8 cellular contexts compared by ENCODE assay signal in the genomic region with DNA sequence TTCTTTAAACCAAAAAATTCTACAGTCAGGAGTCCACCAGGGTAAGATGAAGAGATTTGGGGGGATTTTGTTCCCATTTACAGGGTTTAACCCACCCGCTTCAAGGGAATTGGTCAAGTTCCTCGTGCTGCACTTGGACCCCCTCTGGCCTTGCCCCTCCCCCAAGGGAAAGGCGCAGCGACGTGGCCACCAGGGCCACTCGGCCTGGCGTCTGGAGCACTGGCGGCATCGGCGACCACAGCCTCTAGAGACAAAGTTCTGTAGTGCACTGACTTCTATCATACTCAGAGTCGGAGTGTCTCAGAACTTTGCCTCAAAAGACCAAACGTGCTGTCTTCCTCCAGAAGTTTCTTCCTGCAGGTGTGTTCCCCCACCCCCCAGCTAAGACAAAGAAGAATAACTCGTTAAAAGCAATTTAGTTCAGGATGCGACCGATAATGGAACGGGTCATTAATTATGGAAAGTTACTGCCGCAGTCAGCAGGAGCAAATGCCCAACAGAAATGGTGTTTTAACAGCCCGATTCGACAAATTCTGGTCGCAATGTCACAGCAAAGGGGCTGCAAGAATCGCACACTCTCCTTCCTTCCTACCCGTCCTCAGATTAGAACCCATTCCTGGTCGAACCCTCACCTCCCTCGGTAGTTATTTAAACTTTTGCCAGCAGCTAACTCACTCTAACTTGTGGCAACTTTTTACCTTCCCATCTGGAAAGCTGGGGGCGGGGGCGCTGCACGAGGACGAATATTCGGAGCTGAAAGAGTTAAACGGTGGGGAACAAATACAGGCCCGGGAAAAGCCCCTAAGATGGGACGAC.
A peak's percentile ranks its signal among the peaks of the same experiment; 100 is the strongest.
DNase-seq lines count a peak whose midpoint lies in the region; ATAC-seq and TF ChIP-seq lines count a peak whose summit lies in the region.

No MANE protein-coding gene starts in this region.

- H3K27me3 ChIP-seq in esophagus squamous epithelium (peaks cover 0 to 23% (median 0%) of the 10 kb centered on the region in 4 donors), prostate gland (replicated peaks; ENCODE audit: insufficient read depth) (no peaks in the 10 kb centered on the region)

- H3K9me3 Mint-ChIP-seq in activated CD4-positive, alpha-beta T cell treated with anti-CD3 and anti-CD28 coated beads for 36 hours (ENCODE audit: low read depth) = no peaks in the 10 kb centered on the region

- H3K4me1 Mint-ChIP-seq in activated CD4-positive, alpha-beta T cell treated with anti-CD3 and anti-CD28 coated beads for 36 hours = peaks cover 17% of the 10 kb centered on the region

- CTCF ChIA-PET in activated CD4-positive, alpha-beta T cell treated with anti-CD3 and anti-CD28 coated beads for 36 hours (lab: Charles Lee) = interaction anchor here (0.7 to 1.8 kb wide), 2 partner anchors 50 to 55 kb away, joined by 3 to 5 read pairs; no protein-coding TSS in a partner anchor

- peak in 1 of 4 donors; percentile 25 for TF ChIP-seq POLR2A in esophagus squamous epithelium (IDR thresholded peaks at IDR 0.05)
- no peak for TF ChIP-seq POLR2A in prostate gland (IDR thresholded peaks at IDR 0.05)

- POLR2A ChIA-PET in activated CD4-positive, alpha-beta T cell treated with anti-CD3 and anti-CD28 coated beads for 36 hours (lab: Charles Lee) = no interaction called here

- WGBS in esophagus squamous epithelium, 2 donors = 9 to 20% methylated on average over 15 to 32 of the region's 32 CpGs
- WGBS in prostate gland = 13% methylated on average over 32 of the region's 32 CpGs

- H3K27ac Mint-ChIP-seq in activated CD4-positive, alpha-beta T cell treated with anti-CD3 and anti-CD28 coated beads for 36 hours = peak overlapping the region; percentile 69

- no peaks in the 10 kb centered on the region for H3K36me3 ChIP-seq in esophagus squamous epithelium
- H3K36me3 ChIP-seq in prostate gland = no peaks in the 10 kb centered on the region

- TF ChIP-seq CTCF in esophagus squamous epithelium (IDR thresholded peaks at IDR 0.05) (peak in 1 of 6 experiments; percentile 20), prostate gland (IDR thresholded peaks at IDR 0.05) (peak in 2 of 4 experiments; percentile 29 to 35)

- H3K4me3 Mint-ChIP-seq in activated CD4-positive, alpha-beta T cell treated with anti-CD3 and anti-CD28 coated beads for 36 hours = peak overlapping the region; percentile 80

- no peaks in the 10 kb centered on the region for H3K36me3 Mint-ChIP-seq in activated CD4-positive, alpha-beta T cell treated with anti-CD3 and anti-CD28 coated beads for 36 hours (ENCODE audit: low read depth)

- H3K9me3 ChIP-seq in esophagus squamous epithelium (no peaks in the 10 kb centered on the region), prostate gland (no peaks in the 10 kb centered on the region)

- H3K27me3 Mint-ChIP-seq in activated CD4-positive, alpha-beta T cell treated with anti-CD3 and anti-CD28 coated beads for 36 hours = no peaks in the 10 kb centered on the region

- H3K4me3 ChIP-seq in esophagus squamous epithelium = peak overlapping the region; percentile 55 to 85 (median 80)
- peak overlapping the region; percentile 63 to 84 for H3K4me3 ChIP-seq in prostate gland

- DNase-seq in activated CD4-positive, alpha-beta T cell treated with anti-CD3 and anti-CD28 coated beads for 36 hours = peak; percentile 41
- DNase-seq in activated CD4-positive, alpha-beta T cell treated with anti-CD3 and anti-CD28 coated beads, Interleukin-2, amount 50 U/mL, for 4 hours = no peak
- DNase-seq in OCI-M1 (lab: John Stamatoyannopoulos, UW) (peak; percentile 32), esophagus squamous epithelium (lab: John Stamatoyannopoulos, UW) (no peak), prostate gland (ENCODE audit: low spot score) (peak; percentile 32), superior temporal gyrus (ENCODE audit: extremely low spot score) (no peak), mucosa of gallbladder (ENCODE audit: low spot score) (no peak)

- H3K27ac ChIP-seq in esophagus squamous epithelium (peak overlapping the region; percentile 33 to 84 (median 72)), prostate gland (peak overlapping the region; percentile 87 to 92)

- H3K4me1 ChIP-seq in esophagus squamous epithelium = peaks cover 16 to 67% (median 29%) of the 10 kb centered on the region in 3 donors
- no peaks in the 10 kb centered on the region for H3K4me1 ChIP-seq in prostate gland (replicated peaks)

- intact Hi-C loops in activated CD4-positive, alpha-beta T cell treated with anti-CD3 and anti-CD28 coated beads for 36 hours (cut with DNase I, micrococcal nuclease) = loop anchor here (1.0 to 5.0 kb wide), 6 partner anchors 57 to 427 kb away; partner anchors contain the start of genes NFE2L3 (in 1 of the 2) and SNX10 (in 1 of the 2)
- intact Hi-C loops in esophagus squamous epithelium (cut with DNase I) = no loop called here
- intact Hi-C loops in prostate gland (cut with DNase I) = no loop called here

- no peak for ATAC-seq in activated CD4-positive, alpha-beta T cell treated with anti-CD3 and anti-CD28 coated beads for 36 hours
- ATAC-seq in GM19452 (IDR thresholded peaks at IDR 0.05; ENCODE audit: unreplicated experiment) = no peak

Comparison
In these comparisons a context has a peak if more than half of its experiments do, and no peak if none do; other contexts are left out.
1. DNase-seq: peak in activated CD4-positive, alpha-beta T cell treated with anti-CD3 and anti-CD28 coated beads for 36 hours (single experiment), OCI-M1 (single experiment) and prostate gland (single experiment); none in activated CD4-positive, alpha-beta T cell treated with anti-CD3 and anti-CD28 coated beads, Interleukin-2, amount 50 U/mL, for 4 hours (0 of 2), esophagus squamous epithelium (single experiment), superior temporal gyrus (single experiment) and mucosa of gallbladder (single experiment).
2. intact Hi-C loops: an anchor here in activated CD4-positive, alpha-beta T cell treated with anti-CD3 and anti-CD28 coated beads for 36 hours (1.0 to 5.0 kb wide); none called in esophagus squamous epithelium and prostate gland.